In the genomic region with DNA sequence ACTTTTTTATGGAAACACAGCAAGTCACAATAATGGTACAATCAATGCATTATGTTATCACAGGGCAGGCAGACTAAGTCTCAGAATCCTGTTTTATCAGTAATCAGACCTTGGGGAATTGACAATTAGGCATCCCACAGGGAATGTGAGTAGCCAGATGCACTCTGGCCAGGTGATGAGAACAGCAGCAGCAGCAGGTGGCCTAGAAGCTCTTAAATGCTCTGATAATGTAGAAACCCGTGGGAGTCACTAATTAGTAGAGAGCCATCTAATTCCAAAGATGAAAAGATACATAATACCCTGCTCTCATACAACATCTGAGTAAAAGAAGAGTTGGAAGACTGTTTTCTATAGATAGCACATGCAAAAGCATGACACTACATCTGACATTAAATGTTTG, we compare ENCODE assay signal across 2 cellular contexts.
A peak's percentile ranks its signal among the peaks of the same experiment; 100 is the strongest.
TF ChIP-seq lines count a peak whose summit lies in the region.

No MANE protein-coding gene starts in this region.

TF ChIP-seq in SK-N-SH, 30 proteins besides CTCF, POLR2A, EP300 and RAD21 (continued from another document):
- TF ChIP-seq, protein P1, sequence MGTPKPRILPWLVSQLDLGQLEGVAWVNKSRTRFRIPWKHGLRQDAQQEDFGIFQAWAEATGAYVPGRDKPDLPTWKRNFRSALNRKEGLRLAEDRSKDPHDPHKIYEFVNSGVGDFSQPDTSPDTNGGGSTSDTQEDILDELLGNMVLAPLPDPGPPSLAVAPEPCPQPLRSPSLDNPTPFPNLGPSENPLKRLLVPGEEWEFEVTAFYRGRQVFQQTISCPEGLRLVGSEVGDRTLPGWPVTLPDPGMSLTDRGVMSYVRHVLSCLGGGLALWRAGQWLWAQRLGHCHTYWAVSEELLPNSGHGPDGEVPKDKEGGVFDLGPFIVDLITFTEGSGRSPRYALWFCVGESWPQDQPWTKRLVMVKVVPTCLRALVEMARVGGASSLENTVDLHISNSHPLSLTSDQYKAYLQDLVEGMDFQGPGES (IDR thresholded peaks at IDR 0.05; ENCODE audit: low read depth, low read length), result no peak
- TF ChIP-seq MXI1 (IDR thresholded peaks at IDR 0.05; ENCODE audit: low read depth, low read length), result no peak
- TF ChIP-seq RCOR1 (IDR thresholded peaks at IDR 0.05; ENCODE audit: low read length), result peak; percentile 44; the same call in 1 of the 2 replicates
- TF ChIP-seq SIN3A (IDR thresholded peaks at IDR 0.05; ENCODE audit: borderline replicate concordance, low read depth, low read length), result no peak
- no peak for TF ChIP-seq JUND (IDR thresholded peaks at IDR 0.05)
- no peak for TF ChIP-seq RFX5 (IDR thresholded peaks at IDR 0.05; ENCODE audit: low read length)
- TF ChIP-seq GABPA (IDR thresholded peaks at IDR 0.05; ENCODE audit: low read depth), result no peak
- TF ChIP-seq USF1 (IDR thresholded peaks at IDR 0.05; ENCODE audit: borderline replicate concordance, low read depth), result no peak
- no peak for TF ChIP-seq REST (IDR thresholded peaks at IDR 0.05; ENCODE audit: low read depth, low read length)
TF ChIP-seq in SK-N-SH: peak in this region for 2.

TF ChIP-seq in SK-N-SH treated with all-trans-retinoic acid at 6 μM for 48 hours, 23 proteins besides CTCF, POLR2A, EP300 and RAD21 (continued from another document):
- TF ChIP-seq TSHZ2 (CRISPR knock-in tag; IDR thresholded peaks at IDR 0.05), result no peak
- no peak for TF ChIP-seq ZC3H10 (CRISPR knock-in tag; IDR thresholded peaks at IDR 0.05)
- no peak for TF ChIP-seq PPARA (CRISPR knock-in tag; IDR thresholded peaks at IDR 0.05; ENCODE audit: borderline replicate concordance)
- no peak for TF ChIP-seq TCF4 (CRISPR knock-in tag; IDR thresholded peaks at IDR 0.05; ENCODE audit: borderline replicate concordance)
- TF ChIP-seq OSR1 (CRISPR knock-in tag; IDR thresholded peaks at IDR 0.05), result no peak
- TF ChIP-seq, protein P2, sequence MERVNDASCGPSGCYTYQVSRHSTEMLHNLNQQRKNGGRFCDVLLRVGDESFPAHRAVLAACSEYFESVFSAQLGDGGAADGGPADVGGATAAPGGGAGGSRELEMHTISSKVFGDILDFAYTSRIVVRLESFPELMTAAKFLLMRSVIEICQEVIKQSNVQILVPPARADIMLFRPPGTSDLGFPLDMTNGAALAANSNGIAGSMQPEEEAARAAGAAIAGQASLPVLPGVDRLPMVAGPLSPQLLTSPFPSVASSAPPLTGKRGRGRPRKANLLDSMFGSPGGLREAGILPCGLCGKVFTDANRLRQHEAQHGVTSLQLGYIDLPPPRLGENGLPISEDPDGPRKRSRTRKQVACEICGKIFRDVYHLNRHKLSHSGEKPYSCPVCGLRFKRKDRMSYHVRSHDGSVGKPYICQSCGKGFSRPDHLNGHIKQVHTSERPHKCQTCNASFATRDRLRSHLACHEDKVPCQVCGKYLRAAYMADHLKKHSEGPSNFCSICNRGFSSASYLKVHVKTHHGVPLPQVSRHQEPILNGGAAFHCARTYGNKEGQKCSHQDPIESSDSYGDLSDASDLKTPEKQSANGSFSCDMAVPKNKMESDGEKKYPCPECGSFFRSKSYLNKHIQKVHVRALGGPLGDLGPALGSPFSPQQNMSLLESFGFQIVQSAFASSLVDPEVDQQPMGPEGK (CRISPR knock-in tag; IDR thresholded peaks at IDR 0.05; ENCODE audit: borderline replicate concordance), result no peak
- no peak for TF ChIP-seq ZNF565 (CRISPR knock-in tag; conservative IDR thresholded peaks at IDR 0.05; ENCODE audit: low read depth)
- TF ChIP-seq ESRRG (CRISPR knock-in tag; IDR thresholded peaks at IDR 0.05), result no peak
- TF ChIP-seq, protein P3, sequence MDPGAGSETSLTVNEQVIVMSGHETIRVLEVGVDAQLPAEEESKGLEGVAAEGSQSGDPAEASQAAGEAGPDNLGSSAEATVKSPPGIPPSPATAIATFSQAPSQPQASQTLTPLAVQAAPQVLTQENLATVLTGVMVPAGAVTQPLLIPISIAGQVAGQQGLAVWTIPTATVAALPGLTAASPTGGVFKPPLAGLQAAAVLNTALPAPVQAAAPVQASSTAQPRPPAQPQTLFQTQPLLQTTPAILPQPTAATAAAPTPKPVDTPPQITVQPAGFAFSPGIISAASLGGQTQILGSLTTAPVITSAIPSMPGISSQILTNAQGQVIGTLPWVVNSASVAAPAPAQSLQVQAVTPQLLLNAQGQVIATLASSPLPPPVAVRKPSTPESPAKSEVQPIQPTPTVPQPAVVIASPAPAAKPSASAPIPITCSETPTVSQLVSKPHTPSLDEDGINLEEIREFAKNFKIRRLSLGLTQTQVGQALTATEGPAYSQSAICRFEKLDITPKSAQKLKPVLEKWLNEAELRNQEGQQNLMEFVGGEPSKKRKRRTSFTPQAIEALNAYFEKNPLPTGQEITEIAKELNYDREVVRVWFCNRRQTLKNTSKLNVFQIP (CRISPR knock-in tag; IDR thresholded peaks at IDR 0.05; ENCODE audit: borderline replicate concordance, low read depth), result no peak
- TF ChIP-seq ZFP3 (CRISPR knock-in tag; IDR thresholded peaks at IDR 0.05), result no peak
- TF ChIP-seq ARNTL (CRISPR knock-in tag; IDR thresholded peaks at IDR 0.05; ENCODE audit: borderline replicate concordance, low read depth), result no peak
- TF ChIP-seq ZFP30 (CRISPR knock-in tag; IDR thresholded peaks at IDR 0.05), result no peak
- no peak for TF ChIP-seq CREB5 (CRISPR knock-in tag; IDR thresholded peaks at IDR 0.05; ENCODE audit: low read depth)
- TF ChIP-seq CSDC2 (CRISPR knock-in tag; IDR thresholded peaks at IDR 0.05), result no peak
- TF ChIP-seq BACH2 (CRISPR knock-in tag; IDR thresholded peaks at IDR 0.05; ENCODE audit: borderline replicate concordance), result no peak
- no peak for TF ChIP-seq RARB (CRISPR knock-in tag; IDR thresholded peaks at IDR 0.05)
